8 cellular contexts compared by ENCODE assay signal in genomic region chr5:56900858-56901578, GRCh38. TPM values are rescaled to one million over a fixed set of nuclear protein-coding genes. Genes with fewer than 3 reads are reported as not detected.
DNase-seq lines count a peak whose midpoint lies in the region; ATAC-seq, FAIRE-seq and TF ChIP-seq lines count a peak whose summit lies in the region.

No MANE protein-coding gene starts in this region.

- no peak overlapping the region for H2AFZ ChIP-seq in HepG2 (ENCODE audit: low read length)

- no peaks in the 10 kb centered on the region for H3K9me3 Mint-ChIP-seq in central memory CD8-positive, alpha-beta T cell

- H3K4me3 ChIP-seq in HL-60 (replicated peaks; ENCODE audit: insufficient read depth, low read length) (no peak overlapping the region), HepG2 (replicated peaks in 1 of 3; ENCODE audit: insufficient read depth in 1 of 3, low read depth in 2 of 3, low read length in 3 of 3) (no peak overlapping the region)

- no peak overlapping the region for H3K4me3 Mint-ChIP-seq in central memory CD8-positive, alpha-beta T cell

- peak; percentile 75 for FAIRE-seq in HepG2 (lab: Jason Lieb, UNC)

- no peaks in the 10 kb centered on the region for H3K9me3 ChIP-seq in HepG2 (ENCODE audit: low read length)

- TF ChIP-seq RAD21 in HepG2 (CRISPR knock-in tag; IDR thresholded peaks at IDR 0.05) = peak; percentile 77

- no TSS peak for BruUV-seq in HepG2 (replicated peaks; lab: Mats Ljungman, UMichigan)

- no peaks in the 10 kb centered on the region; a peak in 1 of 5 replicates for H3K36me3 ChIP-seq in HepG2 (replicated peaks in 1 of 2; ENCODE audit: control insufficient read depth in 1 of 2, insufficient read depth in 2 of 2, low read length in 2 of 2)

- CTCF ChIA-PET in HepG2 (lab: Yijun Ruan, JAX; ENCODE audit: low intra/inter-chr PET ratio, low total read pairs) = interaction anchor here (0.8 to 2.4 kb wide), 6 partner anchors 95 to 320 kb away, joined by 3 to 22 read pairs (median 6); no protein-coding TSS in a partner anchor

- H4K20me1 ChIP-seq in HepG2 (ENCODE audit: insufficient read depth, low read length) = no peaks in the 10 kb centered on the region

- H3K4me2 ChIP-seq in HepG2 (ENCODE audit: low read depth, low read length) = no peak overlapping the region

- TF ChIP-seq CTCF in HL-60 (IDR thresholded peaks at IDR 0.05; ENCODE audit: insufficient read depth, low read length) = peak; percentile 12
- TF ChIP-seq CTCF in HepG2 (CRISPR knock-in tag; IDR thresholded peaks at IDR 0.05) = peak; percentile 79

- H3K27me3 Mint-ChIP-seq in central memory CD8-positive, alpha-beta T cell = no peaks in the 10 kb centered on the region

- H3K79me2 ChIP-seq in HepG2 (ENCODE audit: insufficient read depth, low read length) = no peaks in the 10 kb centered on the region

- peaks cover 3% of the 10 kb centered on the region for H3K36me3 Mint-ChIP-seq in central memory CD8-positive, alpha-beta T cell (ENCODE audit: insufficient read depth)

- no peak overlapping the region for H3K27ac Mint-ChIP-seq in central memory CD8-positive, alpha-beta T cell (ENCODE audit: low read depth)

- no peaks in the 10 kb centered on the region for H3K27me3 ChIP-seq in HL-60 (ENCODE audit: insufficient read depth, poor library complexity, severe bottlenecking)
- no peaks in the 10 kb centered on the region for H3K27me3 ChIP-seq in HepG2 (ENCODE audit: control insufficient read depth in 1 of 2, insufficient read depth in 2 of 2, low read length in 2 of 2)

- DNase-seq in activated T-cell treated with anti-CD3 and anti-CD28 coated beads for 24 hours (ENCODE audit: low read depth) (peak; percentile 19), HL-60 (ENCODE audit: low read depth in 1 of 2, low spot score in 1 of 2) (peak in 1 of 2 experiments; percentile 10), RPMI7951 (ENCODE audit: low read depth) (peak; percentile 41), HepG2 (ENCODE audit: low spot score) (peak; percentile 56), ureter (ENCODE audit: low spot score) (peak; percentile 47), GM19240 (ENCODE audit: insufficient read length, low spot score) (no peak)
- DNase-seq in activated T-cell treated with anti-CD3 and anti-CD28 coated beads, Interleukin-2, amount 50 U/mL, for 1 hour = no peak
- DNase-seq in central memory CD8-positive, alpha-beta T cell (ENCODE audit: low spot score in 2 of 2) = no peak

- H3K9ac ChIP-seq in HepG2 (ENCODE audit: insufficient read depth, low read depth, low read length) = no peak overlapping the region

- POLR2A ChIA-PET in HepG2 (lab: Yijun Ruan, JAX) = no interaction called here

- 34% methylated on average over 3 of the region's 3 CpGs for WGBS in HepG2 (ENCODE audit: low lambda C conversion rate)

- H3K4me1 ChIP-seq in HepG2 (ENCODE audit: insufficient read depth, low read length) = no peaks in the 10 kb centered on the region; the same call in 1 of the 2 replicates

- intact Hi-C loops in HepG2 (cut with micrococcal nuclease; ENCODE audit: unreplicated experiment) = loop anchor here (1.0 to 2.0 kb wide), 3 partner anchors 181 to 320 kb away; no protein-coding TSS in a partner anchor

- TF ChIP-seq EP300 in HepG2 (IDR thresholded peaks at IDR 0.05; ENCODE audit: low read depth in 2 of 2, low read length in 2 of 2) = no peak
- TF ChIP-seq EP300 in HepG2 (CRISPR knock-in tag; IDR thresholded peaks at IDR 0.05; ENCODE audit: borderline replicate concordance) = no peak

- no peak for TF ChIP-seq POLR2A in HepG2 (IDR thresholded peaks at IDR 0.05; ENCODE audit: insufficient read depth in 1 of 2, low read depth in 2 of 2, low read length in 2 of 2)

- H3K4me1 Mint-ChIP-seq in central memory CD8-positive, alpha-beta T cell = no peaks in the 10 kb centered on the region

- peak; percentile 24 for ATAC-seq in central memory CD8-positive, alpha-beta T cell (replicated peaks; ENCODE audit: extremely low read depth, poor library complexity, severe bottlenecking)
- ATAC-seq in HepG2 = peak; percentile 83

- H3K27ac ChIP-seq in HL-60 (replicated peaks) (no peak overlapping the region), HepG2 (ENCODE audit: extremely low read length, insufficient read depth, low read length) (no peak overlapping the region)

- in situ Hi-C loops in HepG2 (cut with HindIII; ENCODE audit: extremely low pct_ligation_motif_present, low pct_unique_long_range_greater_than_20kb) = loop anchor here (5.0 to 10.0 kb wide), 2 partner anchors 236 to 314 kb away; no protein-coding TSS in a partner anchor

TF ChIP-seq in HepG2, 621 proteins besides CTCF, POLR2A, EP300 and RAD21 (continues in another document):
- 0 out of 2 replicates have a peak, but pooled peaks have one; percentile 34 for TF ChIP-seq SMAD3 (CRISPR knock-in tag; IDR thresholded peaks at IDR 0.05)
- TF ChIP-seq KAT2B (IDR thresholded peaks at IDR 0.05; ENCODE audit: borderline replicate concordance, low read depth, low read length) = no peak
- TF ChIP-seq ELF3 (CRISPR knock-in tag; IDR thresholded peaks at IDR 0.05) = 0 out of 2 replicates have a peak, but pooled peaks have one; percentile 17
- no peak for TF ChIP-seq PITX1 (CRISPR knock-in tag; IDR thresholded peaks at IDR 0.05)
- no peak for TF ChIP-seq ATF1 (CRISPR knock-in tag; IDR thresholded peaks at IDR 0.05)
- TF ChIP-seq KDM2A (CRISPR knock-in tag; IDR thresholded peaks at IDR 0.05; ENCODE audit: borderline replicate concordance, low read depth) = no peak
- TF ChIP-seq ZNF614 (CRISPR knock-in tag; IDR thresholded peaks at IDR 0.05; ENCODE audit: borderline replicate concordance) = 0 out of 2 replicates have a peak, but pooled peaks have one; percentile 23

RNA-seq across cellular contexts. Expression of gene SETD9, which starts 8.4 kb away (rescaled TPM):
- 18.2 and 33.3 TPM in 2 replicates for total RNA-seq in RPMI7951 (2014; rRNA removed; shearing (Covaris generic))
- 14.6 and 17.8 TPM in 2 replicates for total RNA-seq in HepG2 (2016; rRNA removed; fragmentation: Illumina TruSeq; extraction: Trizol)
- 29.5 and 30.1 TPM in 2 replicates for total RNA-seq in HepG2 (2016; cell fraction: cytosol; rRNA removed; fragmentation: Illumina TruSeq; extraction: Trizol; ENCODE audit: low read depth)
- total RNA-seq in HepG2 (2016; cell fraction: insoluble cytoplasmic fraction; rRNA removed; fragmentation: Illumina TruSeq; extraction: Trizol) = 15.1 and 15.7 TPM in 2 replicates
- 29.7 and 31.0 TPM in 2 replicates for total RNA-seq in HepG2 (2016; cell fraction: membrane; rRNA removed; fragmentation: Illumina TruSeq; extraction: Trizol)
- total RNA-seq in HepG2 (2016; cell fraction: nucleus; rRNA removed; fragmentation: Illumina TruSeq; extraction: Trizol) = 12.8 and 14.0 TPM in 2 replicates
- 4.8 and 5.5 TPM in 2 replicates for polyA plus RNA-seq in HepG2 (2011; rRNA removed)
- polyA plus RNA-seq in HepG2 (2011; cell fraction: cytosol; rRNA removed) = 2.7 and 3.0 TPM in 2 replicates
- 1.7 and 2.6 TPM in 2 replicates for polyA plus RNA-seq in HepG2 (2011; cell fraction: nucleus; rRNA removed)
- polyA plus RNA-seq in HepG2 (2012) = 5.7 and 6.0 TPM in 2 replicates
- 25.5 and 31.1 TPM in 2 replicates for polyA plus RNA-seq in HepG2 (2016; cell fraction: cytosol; fragmentation: Illumina TruSeq; extraction: Trizol; ENCODE audit: low read depth)
- polyA plus RNA-seq in HepG2 (2016; cell fraction: insoluble cytoplasmic fraction; fragmentation: Illumina TruSeq; extraction: Trizol; ENCODE audit: low read depth) = 12.3 and 13.7 TPM in 2 replicates
- polyA plus RNA-seq in HepG2 (2016; cell fraction: membrane; fragmentation: Illumina TruSeq; extraction: Trizol; ENCODE audit: low read depth) = 23.9 and 28.6 TPM in 2 replicates
- polyA plus RNA-seq in HepG2 (2016; cell fraction: nucleus; fragmentation: Illumina TruSeq; extraction: Trizol; ENCODE audit: insufficient read depth, low read depth) = 15.5 and 17.4 TPM in 2 replicates
- polyA minus RNA-seq in HepG2 (2011; rRNA and poly(A)+ RNA removed; ENCODE audit: low replicate concordance) = 2.7 TPM in 2 replicates
- 3.3 and 4.5 TPM in 2 replicates for polyA minus RNA-seq in HepG2 (2011; cell fraction: cytosol; rRNA and poly(A)+ RNA removed)
- 8.5 and 9.9 TPM in 2 replicates for polyA minus RNA-seq in HepG2 (2011; cell fraction: nucleus; rRNA and poly(A)+ RNA removed)
- total RNA-seq in ureter = 8.7 TPM

RNA-seq across cellular contexts. Expression of gene MIER3, which starts 50.9 kb away (rescaled TPM):
- total RNA-seq in RPMI7951 (2014; rRNA removed; shearing (Covaris generic)) = 14.4 and 17.9 TPM in 2 replicates
- total RNA-seq in HepG2 (2016; rRNA removed; fragmentation: Illumina TruSeq; extraction: Trizol) (38.8 and 63.5 TPM in 2 replicates), ureter (22.4 TPM)
- total RNA-seq in HepG2 (2016; cell fraction: cytosol; rRNA removed; fragmentation: Illumina TruSeq; extraction: Trizol; ENCODE audit: low read depth) = 1.1 and 2.4 TPM in 2 replicates
- total RNA-seq in HepG2 (2016; cell fraction: insoluble cytoplasmic fraction; rRNA removed; fragmentation: Illumina TruSeq; extraction: Trizol) = 40.3 and 58.9 TPM in 2 replicates
- total RNA-seq in HepG2 (2016; cell fraction: membrane; rRNA removed; fragmentation: Illumina TruSeq; extraction: Trizol) = 5.6 and 8.3 TPM in 2 replicates
- 35.4 TPM in 2 replicates for total RNA-seq in HepG2 (2016; cell fraction: nucleus; rRNA removed; fragmentation: Illumina TruSeq; extraction: Trizol)
- 11.8 and 14.6 TPM in 2 replicates for polyA plus RNA-seq in HepG2 (2011; rRNA removed)
- 5.4 and 7.9 TPM in 2 replicates for polyA plus RNA-seq in HepG2 (2011; cell fraction: cytosol; rRNA removed)
- polyA plus RNA-seq in HepG2 (2011; cell fraction: nucleus; rRNA removed) = 13.5 and 15.5 TPM in 2 replicates
- polyA plus RNA-seq in HepG2 (2012) = 9.6 and 15.3 TPM in 2 replicates
- 0.28 and 0.40 TPM in 2 replicates for polyA plus RNA-seq in HepG2 (2016; cell fraction: cytosol; fragmentation: Illumina TruSeq; extraction: Trizol; ENCODE audit: low read depth)
- 20.4 and 22.1 TPM in 2 replicates for polyA plus RNA-seq in HepG2 (2016; cell fraction: insoluble cytoplasmic fraction; fragmentation: Illumina TruSeq; extraction: Trizol; ENCODE audit: low read depth)
- 2.0 and 2.5 TPM in 2 replicates for polyA plus RNA-seq in HepG2 (2016; cell fraction: membrane; fragmentation: Illumina TruSeq; extraction: Trizol; ENCODE audit: low read depth)
- polyA plus RNA-seq in HepG2 (2016; cell fraction: nucleus; fragmentation: Illumina TruSeq; extraction: Trizol; ENCODE audit: insufficient read depth, low read depth) = 33.9 and 37.6 TPM in 2 replicates
- 25.7 and 34.6 TPM in 2 replicates for polyA minus RNA-seq in HepG2 (2011; rRNA and poly(A)+ RNA removed; ENCODE audit: low replicate concordance)
- 17.3 and 18.2 TPM in 2 replicates for polyA minus RNA-seq in HepG2 (2011; cell fraction: cytosol; rRNA and poly(A)+ RNA removed)
- polyA minus RNA-seq in HepG2 (2011; cell fraction: nucleus; rRNA and poly(A)+ RNA removed) = 30.4 and 37.5 TPM in 2 replicates

Comparison
In these comparisons a context has a peak if more than half of its experiments do, and no peak if none do; other contexts are left out.
1. DNase-seq: peak in activated T-cell treated with anti-CD3 and anti-CD28 coated beads for 24 hours (single experiment), RPMI7951 (single experiment), HepG2 (single experiment) and ureter (single experiment); none in activated T-cell treated with anti-CD3 and anti-CD28 coated beads, Interleukin-2, amount 50 U/mL, for 1 hour (single experiment), central memory CD8-positive, alpha-beta T cell (0 of 2) and GM19240 (single experiment).